ENCODE assay signal across 24 cellular contexts in genomic region chrX:67004451-67004850, GRCh38.
"Had no signal": no experiment of that assay in that cellular context is flagged by ENCODE, and none has a peak within 500 bp of the region (broad histone marks: within the 10 kb centered on the region; RNA-seq: fewer than 3 reads in every experiment).

No MANE protein-coding gene starts in this region.

- H3K9me3 ChIP-seq: left ventricle myocardium inferior, mucosa of descending colon, right lobe of liver, testis, thyroid gland, transverse colon, upper lobe of right lung had no signal

- H3K4me3 Mint-ChIP-seq: naive thymus-derived CD4-positive, alpha-beta T cell; natural killer cell treated with Interleukin-12 subunit alpha and Interleukin-12 subunit beta and Interleukin-15 and Interleukin-18, amount 100 ng/mL, for 72 hours; stimulated activated naive B cell treated with anti-CD40 and anti-IgM and Interleukin-4, amounts not matched to agents 10 μg/mL and 1 μg/mL and 100 μg/mL, for 72 hours had no signal

- H3K27me3 ChIP-seq: ovary, right atrium auricular region, right lobe of liver, stomach, testis, thyroid gland, transverse colon, upper lobe of right lung had no signal

- ATAC-seq: mucosa of descending colon; naive thymus-derived CD4-positive, alpha-beta T cell; natural killer cell treated with Interleukin-12 subunit alpha and Interleukin-12 subunit beta and Interleukin-15 and Interleukin-18, amount 100 ng/mL, for 72 hours; right lobe of liver; stimulated activated naive B cell treated with anti-CD40 and anti-IgM and Interleukin-4, amounts not matched to agents 10 μg/mL and 1 μg/mL and 100 μg/mL, for 72 hours; stimulated activated naive CD8-positive, alpha-beta T cell treated with anti-CD3 and anti-CD28 coated beads, Interleukin-15, Interleukin-2, amounts not matched to agents 100 U/mL and 50 U/mL, for 24 hours; upper lobe of right lung had no signal

- H3K27me3 Mint-ChIP-seq: naive thymus-derived CD4-positive, alpha-beta T cell; natural killer cell treated with Interleukin-12 subunit alpha and Interleukin-12 subunit beta and Interleukin-15 and Interleukin-18, amount 100 ng/mL, for 72 hours; progenitor cell of endocrine pancreas; stimulated activated naive B cell treated with anti-CD40 and anti-IgM and Interleukin-4, amounts not matched to agents 10 μg/mL and 1 μg/mL and 100 μg/mL, for 72 hours had no signal

- H3K36me3 ChIP-seq: left ventricle myocardium inferior, ovary, right atrium auricular region, right lobe of liver, stomach, thyroid gland, transverse colon, upper lobe of right lung had no signal

- H3K36me3 Mint-ChIP-seq: naive thymus-derived CD4-positive, alpha-beta T cell; natural killer cell treated with Interleukin-12 subunit alpha and Interleukin-12 subunit beta and Interleukin-15 and Interleukin-18, amount 100 ng/mL, for 72 hours; stimulated activated naive B cell treated with anti-CD40 and anti-IgM and Interleukin-4, amounts not matched to agents 10 μg/mL and 1 μg/mL and 100 μg/mL, for 72 hours had no signal

- H3K4me3 ChIP-seq: left ventricle myocardium inferior, lung, mucosa of descending colon, ovary, right atrium auricular region, right lobe of liver, skin epidermis, stomach, testis, thyroid gland, transverse colon, upper lobe of right lung had no signal

- H3K4me1 ChIP-seq: left ventricle myocardium inferior, right atrium auricular region, right lobe of liver, stomach, testis, thyroid gland, transverse colon, upper lobe of right lung had no signal

- H3K27ac ChIP-seq: left ventricle myocardium inferior, ovary, right atrium auricular region, right lobe of liver, skin epidermis, stomach, testis, thyroid gland, transverse colon, upper lobe of right lung had no signal

- H3K27ac Mint-ChIP-seq: naive thymus-derived CD4-positive, alpha-beta T cell; natural killer cell treated with Interleukin-12 subunit alpha and Interleukin-12 subunit beta and Interleukin-15 and Interleukin-18, amount 100 ng/mL, for 72 hours; progenitor cell of endocrine pancreas; stimulated activated naive B cell treated with anti-CD40 and anti-IgM and Interleukin-4, amounts not matched to agents 10 μg/mL and 1 μg/mL and 100 μg/mL, for 72 hours had no signal

- DNase-seq: hippocampal formation; kidney; left ventricle myocardium inferior; midbrain; mucosa of descending colon; naive thymus-derived CD4-positive, alpha-beta T cell; ovary; right lobe of liver; stimulated activated CD4-positive, alpha-beta T cell treated with anti-CD3 and anti-CD28 coated beads, Interleukin-12 subunit alpha, Interleukin-12 subunit beta, amount 100 ng/mL, for 4 hours; stimulated activated CD4-positive, alpha-beta T cell treated with anti-CD3 and anti-CD28 coated beads, Interleukin-15, amount 100 ng/mL, for 24 hours; stimulated activated CD4-positive, alpha-beta T cell treated with anti-CD3 and anti-CD28 coated beads, Interleukin-2, amount 100 ng/mL, for 24 hours; stimulated activated CD4-positive, alpha-beta T cell treated with anti-CD3 and anti-CD28 coated beads, Interleukin-4, amount 100 ng/mL, for 1 hour; stimulated activated naive B cell treated with anti-CD40 and anti-IgM and Interleukin-4, amounts not matched to agents 10 μg/mL and 1 μg/mL and 100 μg/mL, for 72 hours; stimulated activated naive CD8-positive, alpha-beta T cell treated with anti-CD3 and anti-CD28 coated beads, Interleukin-15, Interleukin-2, amounts not matched to agents 100 U/mL and 50 U/mL, for 24 hours; stomach; testis; thyroid gland; transverse colon; upper lobe of right lung had no signal

- H3K4me1 Mint-ChIP-seq: naive thymus-derived CD4-positive, alpha-beta T cell; stimulated activated naive B cell treated with anti-CD40 and anti-IgM and Interleukin-4, amounts not matched to agents 10 μg/mL and 1 μg/mL and 100 μg/mL, for 72 hours had no signal
